1 cellular context compared by ENCODE assay signal in genomic region chr11:119368121-119369034, GRCh38.
TF ChIP-seq lines count a peak whose summit lies in the region.

No MANE protein-coding gene starts in this region.

TF ChIP-seq in K562, 482 proteins besides CTCF, POLR2A, EP300 and RAD21 (continued from another document and continues in another):
- TF ChIP-seq, protein P1, sequence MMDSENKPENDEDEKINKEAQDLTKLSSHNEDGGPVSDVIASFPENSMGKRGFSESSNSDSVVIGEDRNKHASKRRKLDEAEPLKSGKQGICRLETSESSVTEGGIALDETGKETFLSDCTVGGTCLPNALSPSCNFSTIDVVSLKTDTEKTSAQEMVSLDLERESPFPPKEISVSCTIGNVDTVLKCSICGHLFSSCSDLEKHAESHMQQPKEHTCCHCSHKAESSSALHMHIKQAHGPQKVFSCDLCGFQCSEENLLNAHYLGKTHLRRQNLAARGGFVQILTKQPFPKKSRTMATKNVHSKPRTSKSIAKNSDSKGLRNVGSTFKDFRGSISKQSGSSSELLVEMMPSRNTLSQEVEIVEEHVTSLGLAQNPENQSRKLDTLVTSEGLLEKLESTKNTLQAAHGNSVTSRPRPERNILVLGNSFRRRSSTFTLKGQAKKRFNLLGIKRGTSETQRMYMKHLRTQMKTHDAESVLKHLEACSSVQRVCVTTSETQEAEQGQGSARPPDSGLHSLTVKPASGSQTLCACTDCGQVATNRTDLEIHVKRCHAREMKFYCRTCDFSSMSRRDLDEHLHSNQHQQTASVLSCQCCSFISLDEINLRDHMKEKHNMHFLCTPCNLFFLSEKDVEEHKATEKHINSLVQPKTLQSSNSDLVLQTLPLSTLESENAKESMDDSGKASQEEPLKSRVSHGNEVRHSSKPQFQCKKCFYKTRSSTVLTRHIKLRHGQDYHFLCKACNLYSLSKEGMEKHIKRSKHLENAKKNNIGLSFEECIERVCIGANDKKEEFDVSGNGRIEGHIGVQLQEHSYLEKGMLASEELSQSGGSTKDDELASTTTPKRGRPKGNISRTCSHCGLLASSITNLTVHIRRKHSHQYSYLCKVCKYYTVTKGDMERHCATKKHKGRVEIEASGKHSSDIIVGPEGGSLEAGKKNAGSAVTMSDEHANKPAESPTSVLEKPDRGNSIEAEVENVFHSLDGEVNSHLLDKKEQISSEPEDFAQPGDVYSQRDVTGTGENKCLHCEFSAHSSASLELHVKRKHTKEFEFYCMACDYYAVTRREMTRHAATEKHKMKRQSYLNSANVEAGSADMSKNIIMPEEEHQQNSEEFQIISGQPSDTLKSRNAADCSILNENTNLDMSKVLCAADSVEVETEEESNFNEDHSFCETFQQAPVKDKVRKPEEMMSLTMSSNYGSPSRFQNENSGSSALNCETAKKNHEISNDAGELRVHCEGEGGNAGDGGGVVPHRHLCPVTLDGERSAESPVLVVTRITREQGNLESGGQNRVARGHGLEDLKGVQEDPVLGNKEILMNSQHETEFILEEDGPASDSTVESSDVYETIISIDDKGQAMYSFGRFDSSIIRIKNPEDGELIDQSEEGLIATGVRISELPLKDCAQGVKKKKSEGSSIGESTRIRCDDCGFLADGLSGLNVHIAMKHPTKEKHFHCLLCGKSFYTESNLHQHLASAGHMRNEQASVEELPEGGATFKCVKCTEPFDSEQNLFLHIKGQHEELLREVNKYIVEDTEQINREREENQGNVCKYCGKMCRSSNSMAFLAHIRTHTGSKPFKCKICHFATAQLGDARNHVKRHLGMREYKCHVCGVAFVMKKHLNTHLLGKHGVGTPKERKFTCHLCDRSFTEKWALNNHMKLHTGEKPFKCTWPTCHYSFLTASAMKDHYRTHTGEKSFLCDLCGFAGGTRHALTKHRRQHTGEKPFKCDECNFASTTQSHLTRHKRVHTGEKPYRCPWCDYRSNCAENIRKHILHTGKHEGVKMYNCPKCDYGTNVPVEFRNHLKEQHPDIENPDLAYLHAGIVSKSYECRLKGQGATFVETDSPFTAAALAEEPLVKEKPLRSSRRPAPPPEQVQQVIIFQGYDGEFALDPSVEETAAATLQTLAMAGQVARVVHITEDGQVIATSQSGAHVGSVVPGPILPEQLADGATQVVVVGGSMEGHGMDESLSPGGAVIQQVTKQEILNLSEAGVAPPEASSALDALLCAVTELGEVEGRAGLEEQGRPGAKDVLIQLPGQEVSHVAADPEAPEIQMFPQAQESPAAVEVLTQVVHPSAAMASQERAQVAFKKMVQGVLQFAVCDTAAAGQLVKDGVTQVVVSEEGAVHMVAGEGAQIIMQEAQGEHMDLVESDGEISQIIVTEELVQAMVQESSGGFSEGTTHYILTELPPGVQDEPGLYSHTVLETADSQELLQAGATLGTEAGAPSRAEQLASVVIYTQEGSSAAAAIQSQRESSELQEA (IDR thresholded peaks at IDR 0.05; ENCODE audit: low read depth) = no peak
- TF ChIP-seq ATF1 (CRISPR knock-in tag; IDR thresholded peaks at IDR 0.05) = no peak
- peak; percentile 17; the same call in 1 of the 2 replicates for TF ChIP-seq ATF1 (tag; IDR thresholded peaks at IDR 0.05)
- TF ChIP-seq, protein P2, sequence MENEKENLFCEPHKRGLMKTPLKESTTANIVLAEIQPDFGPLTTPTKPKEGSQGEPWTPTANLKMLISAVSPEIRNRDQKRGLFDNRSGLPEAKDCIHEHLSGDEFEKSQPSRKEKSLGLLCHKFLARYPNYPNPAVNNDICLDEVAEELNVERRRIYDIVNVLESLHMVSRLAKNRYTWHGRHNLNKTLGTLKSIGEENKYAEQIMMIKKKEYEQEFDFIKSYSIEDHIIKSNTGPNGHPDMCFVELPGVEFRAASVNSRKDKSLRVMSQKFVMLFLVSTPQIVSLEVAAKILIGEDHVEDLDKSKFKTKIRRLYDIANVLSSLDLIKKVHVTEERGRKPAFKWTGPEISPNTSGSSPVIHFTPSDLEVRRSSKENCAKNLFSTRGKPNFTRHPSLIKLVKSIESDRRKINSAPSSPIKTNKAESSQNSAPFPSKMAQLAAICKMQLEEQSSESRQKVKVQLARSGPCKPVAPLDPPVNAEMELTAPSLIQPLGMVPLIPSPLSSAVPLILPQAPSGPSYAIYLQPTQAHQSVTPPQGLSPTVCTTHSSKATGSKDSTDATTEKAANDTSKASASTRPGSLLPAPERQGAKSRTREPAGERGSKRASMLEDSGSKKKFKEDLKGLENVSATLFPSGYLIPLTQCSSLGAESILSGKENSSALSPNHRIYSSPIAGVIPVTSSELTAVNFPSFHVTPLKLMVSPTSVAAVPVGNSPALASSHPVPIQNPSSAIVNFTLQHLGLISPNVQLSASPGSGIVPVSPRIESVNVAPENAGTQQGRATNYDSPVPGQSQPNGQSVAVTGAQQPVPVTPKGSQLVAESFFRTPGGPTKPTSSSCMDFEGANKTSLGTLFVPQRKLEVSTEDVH (IDR thresholded peaks at IDR 0.05; ENCODE audit: low read depth, partially characterized antibody) = no peak
- TF ChIP-seq RAD51 (IDR thresholded peaks at IDR 0.05; ENCODE audit: borderline replicate concordance, low read depth) = peak; percentile 81
- no peak for TF ChIP-seq ETV6 (IDR thresholded peaks at IDR 0.05; ENCODE audit: borderline replicate concordance in 1 of 2, low read depth in 2 of 2, low read length in 1 of 2)
- no peak for TF ChIP-seq ETV6 (CRISPR knock-in tag; IDR thresholded peaks at IDR 0.05; ENCODE audit: borderline replicate concordance)
- TF ChIP-seq SREBF1 (IDR thresholded peaks at IDR 0.05; ENCODE audit: borderline replicate concordance, low read depth, low read length) = no peak
- TF ChIP-seq HMGXB4 (CRISPR knock-in tag; IDR thresholded peaks at IDR 0.05) = no peak
- TF ChIP-seq ZNF589 (CRISPR knock-in tag; IDR thresholded peaks at IDR 0.05; ENCODE audit: low read depth) = no peak
- 0 out of 2 replicates have a peak, but pooled peaks have one; percentile 76 for TF ChIP-seq HDAC2 (IDR thresholded peaks at IDR 0.05)
- no peak for TF ChIP-seq BMI1 (IDR thresholded peaks at IDR 0.05; ENCODE audit: low read length)
- TF ChIP-seq, protein P3, sequence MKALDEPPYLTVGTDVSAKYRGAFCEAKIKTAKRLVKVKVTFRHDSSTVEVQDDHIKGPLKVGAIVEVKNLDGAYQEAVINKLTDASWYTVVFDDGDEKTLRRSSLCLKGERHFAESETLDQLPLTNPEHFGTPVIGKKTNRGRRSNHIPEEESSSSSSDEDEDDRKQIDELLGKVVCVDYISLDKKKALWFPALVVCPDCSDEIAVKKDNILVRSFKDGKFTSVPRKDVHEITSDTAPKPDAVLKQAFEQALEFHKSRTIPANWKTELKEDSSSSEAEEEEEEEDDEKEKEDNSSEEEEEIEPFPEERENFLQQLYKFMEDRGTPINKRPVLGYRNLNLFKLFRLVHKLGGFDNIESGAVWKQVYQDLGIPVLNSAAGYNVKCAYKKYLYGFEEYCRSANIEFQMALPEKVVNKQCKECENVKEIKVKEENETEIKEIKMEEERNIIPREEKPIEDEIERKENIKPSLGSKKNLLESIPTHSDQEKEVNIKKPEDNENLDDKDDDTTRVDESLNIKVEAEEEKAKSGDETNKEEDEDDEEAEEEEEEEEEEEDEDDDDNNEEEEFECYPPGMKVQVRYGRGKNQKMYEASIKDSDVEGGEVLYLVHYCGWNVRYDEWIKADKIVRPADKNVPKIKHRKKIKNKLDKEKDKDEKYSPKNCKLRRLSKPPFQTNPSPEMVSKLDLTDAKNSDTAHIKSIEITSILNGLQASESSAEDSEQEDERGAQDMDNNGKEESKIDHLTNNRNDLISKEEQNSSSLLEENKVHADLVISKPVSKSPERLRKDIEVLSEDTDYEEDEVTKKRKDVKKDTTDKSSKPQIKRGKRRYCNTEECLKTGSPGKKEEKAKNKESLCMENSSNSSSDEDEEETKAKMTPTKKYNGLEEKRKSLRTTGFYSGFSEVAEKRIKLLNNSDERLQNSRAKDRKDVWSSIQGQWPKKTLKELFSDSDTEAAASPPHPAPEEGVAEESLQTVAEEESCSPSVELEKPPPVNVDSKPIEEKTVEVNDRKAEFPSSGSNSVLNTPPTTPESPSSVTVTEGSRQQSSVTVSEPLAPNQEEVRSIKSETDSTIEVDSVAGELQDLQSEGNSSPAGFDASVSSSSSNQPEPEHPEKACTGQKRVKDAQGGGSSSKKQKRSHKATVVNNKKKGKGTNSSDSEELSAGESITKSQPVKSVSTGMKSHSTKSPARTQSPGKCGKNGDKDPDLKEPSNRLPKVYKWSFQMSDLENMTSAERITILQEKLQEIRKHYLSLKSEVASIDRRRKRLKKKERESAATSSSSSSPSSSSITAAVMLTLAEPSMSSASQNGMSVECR (CRISPR knock-in tag; IDR thresholded peaks at IDR 0.05) = peak; percentile 16; the same call in 1 of the 2 replicates
- TF ChIP-seq SMARCC2 (IDR thresholded peaks at IDR 0.05; ENCODE audit: low read depth) = 0 out of 2 replicates have a peak, but pooled peaks have one; percentile 35
- TF ChIP-seq CHCHD3 (CRISPR knock-in tag; IDR thresholded peaks at IDR 0.05) = no peak
- 0 out of 2 replicates have a peak, but pooled peaks have one; percentile 18 for TF ChIP-seq CBFA2T3 (IDR thresholded peaks at IDR 0.05)
- no peak for TF ChIP-seq ZNF436 (CRISPR knock-in tag; IDR thresholded peaks at IDR 0.05)
- no peak for TF ChIP-seq CBX5 (IDR thresholded peaks at IDR 0.05; ENCODE audit: borderline replicate concordance, low read depth)
- no peak for TF ChIP-seq VEZF1 (CRISPR knock-in tag; IDR thresholded peaks at IDR 0.05)
- TF ChIP-seq FOXM1 (IDR thresholded peaks at IDR 0.05; ENCODE audit: low read depth) = no peak
- TF ChIP-seq FOXM1 (CRISPR knock-in tag; IDR thresholded peaks at IDR 0.05; ENCODE audit: low read depth) = no peak
- no peak for TF ChIP-seq EWSR1 (IDR thresholded peaks at IDR 0.05; ENCODE audit: borderline replicate concordance, low read depth, partially characterized antibody)
- no peak for TF ChIP-seq CHD2 (IDR thresholded peaks at IDR 0.05; ENCODE audit: low read depth, low read length)
- peak; percentile 34; the same call in 1 of the 2 replicates for TF ChIP-seq ZNF592 (IDR thresholded peaks at IDR 0.05)
- no peak for TF ChIP-seq MLLT1 (IDR thresholded peaks at IDR 0.05)
- peak; percentile 97 for TF ChIP-seq TFAP4 (CRISPR knock-in tag; IDR thresholded peaks at IDR 0.05; ENCODE audit: borderline replicate concordance)
- no peak for TF ChIP-seq ZBED1 (IDR thresholded peaks at IDR 0.05)
- no peak for TF ChIP-seq ZNF146 (CRISPR knock-in tag; IDR thresholded peaks at IDR 0.05; ENCODE audit: unreplicated experiment)
- TF ChIP-seq FOXA3 (CRISPR knock-in tag; conservative IDR thresholded peaks at IDR 0.05 in 1 of 2, IDR thresholded peaks at IDR 0.05 in 1 of 2) = no peak
